Comparison of ENCODE assay signal across 8 cellular contexts in genomic region chr6:26223213-26223612, GRCh38.
A peak's percentile ranks its signal among the peaks of the same experiment; 100 is the strongest.
DNase-seq lines count a peak whose midpoint lies in the region; TF ChIP-seq lines count a peak whose summit lies in the region.

No MANE protein-coding gene starts in this region.

- no peak for TF ChIP-seq CTCF in NB4 (IDR thresholded peaks at IDR 0.05; ENCODE audit: low read depth, low read length)
- no peak for TF ChIP-seq CTCF in neural cell (IDR thresholded peaks at IDR 0.05; ENCODE audit: poor library complexity, severe bottlenecking)
- TF ChIP-seq CTCF in Calu3 (IDR thresholded peaks at IDR 0.05; ENCODE audit: unreplicated experiment): no peak

- peaks cover 16% of the 10 kb centered on the region for H3F3A ChIP-seq in neural cell (ENCODE audit: insufficient read depth, low read length, poor library complexity, severe bottlenecking)

- no peaks in the 10 kb centered on the region for H3K9me2 ChIP-seq in neural cell (ENCODE audit: insufficient read depth, low read length)

- no peak for TF ChIP-seq EP300 in neural cell (conservative IDR thresholded peaks at IDR 0.05; ENCODE audit: poor library complexity, severe bottlenecking)

- DNase-seq in NCI-H1092 treated with DMSO at 0.1 percent for 48 hours (lab: John Stamatoyannopoulos, UW) (peak; percentile 14), NCI-H1092 (lab: John Stamatoyannopoulos, UW) (no peak), NB4 (ENCODE audit: low read depth) (peak; percentile 37), caudate nucleus (lab: John Stamatoyannopoulos, UW) (peak in 1 of 61 donors; percentile 27), HK-2 (ENCODE audit: unreplicated experiment) (no peak), Calu3 (no peak), middle frontal gyrus (ENCODE audit: extremely low spot score, low spot score) (no peak)

- peaks cover 8% of the 10 kb centered on the region for H3K79me2 ChIP-seq in neural cell (replicated peaks; ENCODE audit: insufficient read depth, low read length)

- H3K27me3 ChIP-seq in neural cell (ENCODE audit: insufficient read depth, low read depth, low read length): no peaks in the 10 kb centered on the region

- H2AFZ ChIP-seq in neural cell (ENCODE audit: low read depth, low read length): peak overlapping the region; percentile 6

- peak overlapping the region; percentile 86 for H3K9ac ChIP-seq in neural cell (ENCODE audit: low read length)

- no peaks in the 10 kb centered on the region for H3K27me3 Mint-ChIP-seq in Calu3 (ENCODE audit: unreplicated experiment)

- H3K4me3 ChIP-seq in NB4 (ENCODE audit: low read depth, low read length) (peak overlapping the region; percentile 69), neural cell (ENCODE audit: low read length) (peak overlapping the region; percentile 79)

- intact Hi-C loops in Calu3 (cut with micrococcal nuclease; ENCODE audit: unreplicated experiment): no loop called here

- H4K20me1 ChIP-seq in neural cell (ENCODE audit: insufficient read depth): no peaks in the 10 kb centered on the region

- no peaks in the 10 kb centered on the region for H3K9me3 ChIP-seq in neural cell (ENCODE audit: low read length)

- no peak overlapping the region for H3K27ac Mint-ChIP-seq in Calu3 (ENCODE audit: unreplicated experiment)

- no peak for TF ChIP-seq RAD21 in neural cell (conservative IDR thresholded peaks at IDR 0.05)

- H3K27ac ChIP-seq in caudate nucleus (ENCODE audit: low read depth, low read length) (peak overlapping the region; percentile 63), neural cell (ENCODE audit: low read length) (peak overlapping the region; percentile 99)

- H3K36me3 ChIP-seq in neural cell (ENCODE audit: insufficient read depth, low read length): no peaks in the 10 kb centered on the region

- BruUV-seq in Calu3 (replicated peaks; lab: Mats Ljungman, UMichigan): no TSS peak

- H3K36me3 Mint-ChIP-seq in Calu3 (ENCODE audit: insufficient read depth, unreplicated experiment): peaks cover 14% of the 10 kb centered on the region

- H3K4me3 Mint-ChIP-seq in Calu3 (ENCODE audit: low read depth, unreplicated experiment): no peak overlapping the region

- H3K9me3 Mint-ChIP-seq in Calu3 (ENCODE audit: low read depth, unreplicated experiment): no peaks in the 10 kb centered on the region

- H3K4me2 ChIP-seq in neural cell (ENCODE audit: low read length): peak overlapping the region; percentile 94

- CTCF ChIA-PET in Calu3 (lab: Charles Lee): interaction anchor here (0.6 to 1.2 kb wide), 5 partner anchors 27 to 104 kb away, joined by 3 to 4 read pairs (median 3); a partner anchor contains a TSS

- peaks cover 35% of the 10 kb centered on the region for H3K4me1 Mint-ChIP-seq in Calu3 (ENCODE audit: low read depth, unreplicated experiment)

- TF ChIP-seq POLR2A in NB4 (IDR thresholded peaks at IDR 0.05; ENCODE audit: extremely low read depth, insufficient read length): no peak

TF ChIP-seq in neural cell, 6 proteins besides CTCF, POLR2A, EP300 and RAD21:
- no peak for TF ChIP-seq POLR2AphosphoS5 (IDR thresholded peaks at IDR 0.05)
- TF ChIP-seq TAF1 (IDR thresholded peaks at IDR 0.05; ENCODE audit: low read depth): no peak

Comparison
In these comparisons a context has a peak if more than half of its experiments do, and no peak if none do; other contexts are left out.
1. DNase-seq: peak in NCI-H1092 treated with DMSO at 0.1 percent for 48 hours (single experiment) and NB4 (single experiment); none in NCI-H1092 (single experiment), HK-2 (single experiment), Calu3 (single experiment) and middle frontal gyrus (single experiment).